9 cellular contexts compared by ENCODE assay signal in the genomic region with DNA sequence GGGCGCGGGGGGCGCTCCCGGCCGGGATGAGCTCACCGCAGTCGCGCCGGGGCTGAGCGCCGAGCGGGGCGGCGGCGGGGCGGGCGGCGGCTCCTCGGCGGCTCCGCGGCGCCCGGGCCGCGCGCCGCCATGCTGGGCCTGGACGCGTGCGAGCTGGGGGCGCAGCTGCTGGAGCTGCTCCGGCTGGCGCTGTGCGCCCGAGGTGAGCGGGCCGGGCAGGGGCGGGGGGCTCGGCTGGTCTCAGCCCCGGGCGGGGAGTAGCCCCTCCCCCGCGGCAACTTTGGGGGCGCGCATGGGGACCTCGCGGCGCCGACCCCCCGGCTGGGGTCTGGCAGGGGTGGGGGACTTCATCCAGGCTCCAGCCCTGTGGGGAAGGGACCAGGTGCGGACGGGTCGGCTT. TPM values are rescaled to one million over a fixed set of nuclear protein-coding genes. Genes with fewer than 3 reads are reported as not detected.
DNase-seq lines count a peak whose midpoint lies in the region; ATAC-seq and TF ChIP-seq lines count a peak whose summit lies in the region.
"Had no signal": no experiment of that assay in that cellular context is flagged by ENCODE, and none has a peak within 500 bp of the region (broad histone marks: within the 10 kb centered on the region; RNA-seq: fewer than 3 reads in every experiment).

A gene (plus strand): TSS at position 40 of the 400 bp plus-strand sequence. CDS start 90 bp downstream, at position 130.

- no peaks in the 10 kb centered on the region for H3K79me2 ChIP-seq in GM23248 (ENCODE audit: insufficient read depth)
- H3K79me2 ChIP-seq in Karpas-422 (ENCODE audit: low read length): no peaks in the 10 kb centered on the region

- no peak within 1 kb of the TSS for H3K27ac ChIP-seq in GM23248
- H3K27ac ChIP-seq in RWPE2 (ENCODE audit: poor library complexity, severe bottlenecking): no peak within 1 kb of the TSS
- no peak within 1 kb of the TSS for H3K27ac ChIP-seq in psoas muscle
- H3K27ac ChIP-seq in Karpas-422 (ENCODE audit: low read length): no peak within 1 kb of the TSS
- no peak within 1 kb of the TSS for H3K27ac ChIP-seq in uterus
- H3K27ac ChIP-seq: RWPE1 had no signal

- H3K36me3 ChIP-seq in GM23248 (ENCODE audit: low read depth) (no peaks in the 10 kb centered on the region), RWPE2 (ENCODE audit: low read depth) (no peaks in the 10 kb centered on the region), psoas muscle (ENCODE audit: insufficient read depth in 1 of 2, low read depth in 1 of 2) (no peaks in the 10 kb centered on the region), Karpas-422 (ENCODE audit: insufficient read depth, low read length) (no peaks in the 10 kb centered on the region), uterus (no peaks in the 10 kb centered on the region)

- H3K9me3 Mint-ChIP-seq in glutamatergic neuron (ENCODE audit: unreplicated experiment): peaks cover 4% of the 10 kb centered on the region

- in situ Hi-C loops in GM23248 (cut with MboI): no loop called here

- DNase-seq in GM23248 (peak; percentile 54), RWPE2 (ENCODE audit: low spot score) (no peak), glutamatergic neuron (peak; percentile 54), psoas muscle (peak in 1 of 2 donors; percentile 39), Karpas-422 (no peak), uterus (no peak)
- DNase-seq in stimulated activated naive CD4-positive, alpha-beta T cell treated with Interleukin-2 at 50 U/mL for 16 hours (lab: John Stamatoyannopoulos, UW): no peak
- DNase-seq: activated CD8-positive, alpha-beta memory T cell treated with anti-CD3 and anti-CD28 coated beads for 24 hours had no signal

- H3K9me3 ChIP-seq in GM23248 (ENCODE audit: low read depth): no peaks in the 10 kb centered on the region
- no peaks in the 10 kb centered on the region for H3K9me3 ChIP-seq in RWPE2 (ENCODE audit: severe bottlenecking)
- no peaks in the 10 kb centered on the region for H3K9me3 ChIP-seq in psoas muscle
- H3K9me3 ChIP-seq in Karpas-422 (ENCODE audit: low read length): no peaks in the 10 kb centered on the region
- no peaks in the 10 kb centered on the region for H3K9me3 ChIP-seq in uterus

- 0 out of 2 replicates have a peak, but pooled peaks cover 9% of the 10 kb centered on the region for H3K27me3 ChIP-seq in GM23248 (replicated peaks; ENCODE audit: insufficient read depth)
- peaks cover 24% of the 10 kb centered on the region for H3K27me3 ChIP-seq in RWPE2 (ENCODE audit: insufficient read depth, poor library complexity, severe bottlenecking)
- peaks cover 0 to 32% (median 16%) of the 10 kb centered on the region in 3 donors for H3K27me3 ChIP-seq in psoas muscle (ENCODE audit: insufficient read depth in 3 of 3, low read length in 2 of 3)
- H3K27me3 ChIP-seq in Karpas-422 (ENCODE audit: low read length): no peaks in the 10 kb centered on the region
- peaks cover 3 to 8% of the 10 kb centered on the region in 2 donors for H3K27me3 ChIP-seq in uterus

- H3K4me2 ChIP-seq in GM23248 (ENCODE audit: unreplicated experiment) (peak within 1 kb of the TSS; percentile 48), Karpas-422 (ENCODE audit: low read depth, low read length, poor library complexity, severe bottlenecking) (no peak within 1 kb of the TSS)

- peak within 1 kb of the TSS; percentile 55 for H3K4me3 Mint-ChIP-seq in glutamatergic neuron (ENCODE audit: unreplicated experiment)

- H4K20me1 ChIP-seq in GM23248 (ENCODE audit: insufficient read depth) (no peaks in the 10 kb centered on the region), Karpas-422 (ENCODE audit: insufficient read depth, low read depth, low read length) (no peaks in the 10 kb centered on the region)

- intact Hi-C loops in psoas muscle (cut with DNase I) (no loop called here), uterus (cut with DNase I; ENCODE audit: low total_unique reads) (loop anchor here (10.0 kb wide), 1 partner anchor 64 kb away; no protein-coding TSS in a partner anchor)

- H3F3A ChIP-seq in GM23248 (ENCODE audit: insufficient read depth): no peaks in the 10 kb centered on the region

- TF ChIP-seq CTCF in RWPE2 (IDR thresholded peaks at IDR 0.05; ENCODE audit: poor library complexity, severe bottlenecking) (no peak), glutamatergic neuron (IDR thresholded peaks at IDR 0.05; ENCODE audit: partially characterized antibody, unreplicated experiment) (no peak), psoas muscle (IDR thresholded peaks at IDR 0.05) (no peak), uterus (IDR thresholded peaks at IDR 0.05) (no peak)

- no peak within 1 kb of the TSS for H3K27ac Mint-ChIP-seq in glutamatergic neuron (ENCODE audit: unreplicated experiment)

- 0 to 1% methylated on average over 22 to 23 of the region's 54 CpGs for WGBS in GM23248 (ENCODE audit: low coverage in 1 of 2, low lambda C conversion rate in 2 of 2, missing lambda C conversion rate in 2 of 2), 2 experiments
- WGBS in psoas muscle, 3 donors: 0 to 1% (median 1%) methylated on average over 3 to 54 of the region's 54 CpGs

- no peaks in the 10 kb centered on the region for H3K9me2 ChIP-seq in GM23248 (ENCODE audit: insufficient read depth)
- H3K9me2 ChIP-seq in Karpas-422 (replicated peaks; ENCODE audit: insufficient read depth, low read length): no peaks in the 10 kb centered on the region

- H3K4me3 ChIP-seq in GM23248 (peak within 1 kb of the TSS; percentile 51), RWPE2 (ENCODE audit: severe bottlenecking) (peak within 1 kb of the TSS; percentile 12), psoas muscle (peak within 1 kb of the TSS; percentile 57), Karpas-422 (ENCODE audit: low read length) (no peak within 1 kb of the TSS), uterus (no peak within 1 kb of the TSS)

- no peak for TF ChIP-seq POLR2A in uterus (IDR thresholded peaks at IDR 0.05)

- H3K4me1 ChIP-seq in GM23248 (ENCODE audit: insufficient read depth) (no peaks in the 10 kb centered on the region), RWPE2 (ENCODE audit: insufficient read depth, poor library complexity, severe bottlenecking) (no peaks in the 10 kb centered on the region), psoas muscle (peaks cover 6% of the 10 kb centered on the region), Karpas-422 (ENCODE audit: low read length) (no peaks in the 10 kb centered on the region), uterus (peaks cover 0 to 9% of the 10 kb centered on the region in 2 donors)

- no peak for ATAC-seq in RWPE2 (ENCODE audit: low read depth)
- ATAC-seq in psoas muscle: no peak

- H3K9ac ChIP-seq in GM23248 (peak within 1 kb of the TSS; percentile 46; the same call in 1 of the 2 replicates), Karpas-422 (ENCODE audit: low read length) (no peak within 1 kb of the TSS)

- peaks cover 11% of the 10 kb centered on the region for H3K27me3 Mint-ChIP-seq in glutamatergic neuron (ENCODE audit: unreplicated experiment)

- no peaks in the 10 kb centered on the region for H3K36me3 Mint-ChIP-seq in glutamatergic neuron (ENCODE audit: unreplicated experiment)

- H3K4me1 Mint-ChIP-seq in glutamatergic neuron (ENCODE audit: low read depth, unreplicated experiment): no peaks in the 10 kb centered on the region

- no peak within 1 kb of the TSS for H2AFZ ChIP-seq in GM23248
- H2AFZ ChIP-seq in Karpas-422 (ENCODE audit: low read length): no peak within 1 kb of the TSS

RNA-seq across cellular contexts. Expression of the gene that starts here (rescaled TPM):
- 0.65 TPM in 1 of 2 replicates, not detected in the other for total RNA-seq in GM23248 (2014; rRNA removed; shearing (Covaris generic))
- polyA plus RNA-seq in GM23248 (2016; fragmentation: Nextera tagmentation; extraction: Ambion mirVana) (0.38 and 0.40 TPM in 2 replicates), psoas muscle (under 1 TPM; 0.12 to 0.28 (median 0.13) TPM)
- total RNA-seq in glutamatergic neuron (ENCODE audit: unreplicated experiment) (13.8 TPM), psoas muscle (1 to 10 TPM in 1 of 4 donors, under 1 TPM in 2, not detected in 1; 0.59 to 4.1 (median 0.69) TPM), uterus (1 to 10 TPM in 1 of 4 donors, not detected in 3; 2.1 TPM)
- 2.7 and 3.1 TPM in 2 replicates for total RNA-seq in Karpas-422 (2014; rRNA removed; shearing (Covaris generic); ENCODE audit: low replicate concordance)

Comparison
In these comparisons a context has a peak if more than half of its experiments do, and no peak if none do; other contexts are left out.
1. Peak in DNase-seq, H3K4me3 ChIP-seq, H3K9ac ChIP-seq and H3K4me2 ChIP-seq in GM23248; RNA of the gene not detected or under 1 TPM.
2. H3K4me3 ChIP-seq: peak in RWPE2 (single experiment) and psoas muscle (single experiment); none in Karpas-422 (single experiment) and uterus (0 of 2).